ENCODE assay signal across 12 cellular contexts in the genomic region with DNA sequence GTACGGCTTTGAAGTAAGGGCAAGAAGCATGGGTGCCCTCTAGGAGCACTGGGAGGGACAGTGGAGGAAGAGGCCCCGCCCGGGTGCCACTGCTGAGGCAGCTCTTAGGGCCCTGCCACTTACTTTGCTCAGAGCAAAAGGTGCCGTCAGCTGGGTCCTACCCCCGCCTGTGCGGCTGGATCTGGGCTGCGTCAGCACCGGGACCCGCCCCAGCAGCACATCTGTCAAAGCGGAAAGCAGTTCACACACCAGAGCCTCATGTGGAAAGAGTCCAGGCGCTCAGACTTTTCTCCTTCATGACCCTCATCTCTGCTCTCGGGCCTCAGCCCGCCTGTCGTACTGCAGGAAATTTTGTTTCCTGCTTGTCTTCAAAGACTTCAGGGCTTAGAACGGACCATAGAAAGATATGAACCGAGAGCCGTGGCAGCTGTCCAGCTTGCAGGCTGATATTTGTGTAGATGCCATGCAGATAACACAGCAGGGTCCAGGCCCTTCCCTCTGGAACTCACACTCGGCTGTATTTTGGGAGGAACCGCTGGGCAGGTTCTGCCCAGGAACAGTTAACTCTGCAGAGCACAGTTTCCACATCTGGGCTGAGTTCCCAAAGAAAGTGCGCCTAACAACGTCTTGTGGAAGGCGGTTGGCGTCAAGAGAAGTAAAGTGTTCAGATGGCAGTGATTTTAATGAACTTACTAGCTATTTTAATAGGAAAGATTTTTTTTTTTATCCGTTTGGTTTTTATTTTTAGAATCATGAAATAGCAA. TPM values are rescaled to one million over a fixed set of nuclear protein-coding genes. Genes with fewer than 3 reads are reported as not detected.
A peak's percentile ranks its signal among the peaks of the same experiment; 100 is the strongest.
DNase-seq lines count a peak whose midpoint lies in the region; ATAC-seq, FAIRE-seq and TF ChIP-seq lines count a peak whose summit lies in the region.
"Had no signal": no experiment of that assay in that cellular context is flagged by ENCODE, and none has a peak within 500 bp of the region (broad histone marks: within the 10 kb centered on the region; RNA-seq: fewer than 3 reads in every experiment).

No MANE protein-coding gene starts in this region.

- H2BK5ac ChIP-seq in mesenchymal stem cell (ENCODE audit: low read depth, low read length, poor library complexity, severe bottlenecking): peak overlapping the region; percentile 67

- H3K27ac ChIP-seq in mesenchymal stem cell (ENCODE audit: low read length, poor library complexity, severe bottlenecking): peak overlapping the region; percentile 98
- peak overlapping the region; percentile 48 to 79 for H3K27ac ChIP-seq in testis
- no peak overlapping the region for H3K27ac ChIP-seq in CD8-positive, alpha-beta T cell (ENCODE audit: low read depth, low read length)

- H3K4me3 ChIP-seq in fibroblast of pulmonary artery (replicated peaks; ENCODE audit: low read depth, low read length) (no peak overlapping the region), mesenchymal stem cell (ENCODE audit: insufficient read depth in 1 of 2, low read depth in 1 of 2, low read length in 2 of 2) (no peak overlapping the region), testis (no peak overlapping the region)
- no peak overlapping the region for H3K4me3 ChIP-seq in CD8-positive, alpha-beta T cell (ENCODE audit: low read depth, low read length)

- no peaks in the 10 kb centered on the region for H3K9me3 Mint-ChIP-seq in CD8-positive, alpha-beta T cell

- intact Hi-C loops in testis (cut with DNase I; ENCODE audit: low total_unique reads): loop anchor here (5.0 kb wide), 1 partner anchor 439 kb away; no protein-coding TSS in a partner anchor
- intact Hi-C loops in CD8-positive, alpha-beta T cell (cut with DNase I, micrococcal nuclease): loop anchor here in 1 of 2 experiments (5.0 kb wide), 1 partner anchor 254 kb away; a partner anchor contains a TSS

- H3K4me2 ChIP-seq in mesenchymal stem cell (ENCODE audit: low read length, poor library complexity, severe bottlenecking): peak overlapping the region; percentile 73

- no peak for ATAC-seq in CD8-positive, alpha-beta T cell

- no peak for TF ChIP-seq CTCF in fibroblast of pulmonary artery (IDR thresholded peaks at IDR 0.05; ENCODE audit: low read length, missing control alignments)
- TF ChIP-seq CTCF in testis (IDR thresholded peaks at IDR 0.05): no peak
- no peak for TF ChIP-seq CTCF in CD8-positive, alpha-beta T cell (IDR thresholded peaks at IDR 0.05)

- H3K4me3 Mint-ChIP-seq in CD8-positive, alpha-beta T cell: no peak overlapping the region

- DNase-seq in RCC 7860 (ENCODE audit: low spot score) (peak; percentile 68), fibroblast of pulmonary artery (ENCODE audit: low read depth) (peak; percentile 60), mesenchymal stem cell (peak; percentile 59), testis (peak; percentile 76), NCI-H1930 (lab: John Stamatoyannopoulos, UW) (no peak), NCI-H2081 treated with DMSO at 0.1 percent for 48 hours (lab: John Stamatoyannopoulos, UW) (no peak)
- no peak for DNase-seq in activated CD4-positive, alpha-beta T cell treated with anti-CD3 and anti-CD28 coated beads for 48 hours
- DNase-seq in CD8-positive, alpha-beta T cell: no peak
- DNase-seq: NCI-H774; stimulated activated CD8-positive, alpha-beta memory T cell treated with anti-CD3 and anti-CD28 coated beads, Interleukin-4, amount 100 ng/mL, for 48 hours; T-helper 2 cell had no signal

- peak overlapping the region; percentile 51 for H4K8ac ChIP-seq in mesenchymal stem cell (ENCODE audit: low read length)

- peaks cover 63% of the 10 kb centered on the region for H3K4me1 ChIP-seq in mesenchymal stem cell (ENCODE audit: control insufficient read depth, insufficient read depth, low read depth, low read length)
- peaks cover 26% of the 10 kb centered on the region for H3K4me1 ChIP-seq in testis
- no peaks in the 10 kb centered on the region for H3K4me1 ChIP-seq in CD8-positive, alpha-beta T cell (ENCODE audit: insufficient read depth, low read length)

- peaks cover 38% of the 10 kb centered on the region for H3K36me3 Mint-ChIP-seq in CD8-positive, alpha-beta T cell

- H3K27ac Mint-ChIP-seq in CD8-positive, alpha-beta T cell: no peak overlapping the region

- no peaks in the 10 kb centered on the region for H3K27me3 ChIP-seq in mesenchymal stem cell (ENCODE audit: control insufficient read depth in 1 of 2, insufficient read depth in 1 of 2, low read length in 2 of 2)
- no peaks in the 10 kb centered on the region for H3K27me3 ChIP-seq in testis
- H3K27me3 ChIP-seq in CD8-positive, alpha-beta T cell (ENCODE audit: insufficient read depth, low read length): no peaks in the 10 kb centered on the region

- H3K79me1 ChIP-seq in mesenchymal stem cell (replicated peaks; ENCODE audit: low read length, poor library complexity, severe bottlenecking): peaks cover 23% of the 10 kb centered on the region

- no peaks in the 10 kb centered on the region for H3K27me3 Mint-ChIP-seq in CD8-positive, alpha-beta T cell (ENCODE audit: low read depth)

- WGBS in mesenchymal stem cell: 46% methylated on average over 24 of the region's 24 CpGs
- WGBS in testis, 2 donors: 22 to 49% methylated on average over 14 to 24 of the region's 24 CpGs

- peak overlapping the region; percentile 68 for H2AK5ac ChIP-seq in mesenchymal stem cell (ENCODE audit: low read length, severe bottlenecking)

- no peaks in the 10 kb centered on the region for H3K4me1 Mint-ChIP-seq in CD8-positive, alpha-beta T cell (ENCODE audit: low read depth)

- no peak for FAIRE-seq in RCC 7860 (lab: Jason Lieb, UNC)
- FAIRE-seq: H54 had no signal

- no peak overlapping the region for H2BK120ac ChIP-seq in mesenchymal stem cell (ENCODE audit: low read depth, low read length)

- H3K9ac ChIP-seq in mesenchymal stem cell (ENCODE audit: low read length): peak overlapping the region; percentile 37

- no peak overlapping the region for H3K4ac ChIP-seq in mesenchymal stem cell (ENCODE audit: low read depth in 1 of 2, low read length in 2 of 2)

- POLR2A ChIA-PET in CD8-positive, alpha-beta T cell (lab: Charles Lee): no interaction called here

- peaks cover 29 to 53% of the 10 kb centered on the region in 2 experiments for H3K36me3 ChIP-seq in mesenchymal stem cell (ENCODE audit: control insufficient read depth in 1 of 2, insufficient read depth in 2 of 2, low read depth in 1 of 2, low read length in 2 of 2)
- no peaks in the 10 kb centered on the region for H3K36me3 ChIP-seq in testis (ENCODE audit: low read depth, missing control alignments)
- no peaks in the 10 kb centered on the region for H3K36me3 ChIP-seq in CD8-positive, alpha-beta T cell (ENCODE audit: insufficient read depth, low read length)

- no peak for TF ChIP-seq POLR2A in testis (IDR thresholded peaks at IDR 0.05)

- peak overlapping the region in 1 of 2 experiments; percentile 7 for H3K14ac ChIP-seq in mesenchymal stem cell (ENCODE audit: low read length in 2 of 2)

- CTCF ChIA-PET in CD8-positive, alpha-beta T cell (lab: Charles Lee): interaction anchor here (1.2 to 8.1 kb wide), 3 partner anchors 440 to 450 kb away, joined by 3 to 60 read pairs (median 53); no protein-coding TSS in a partner anchor

- peak overlapping the region; percentile 7 for H2AFZ ChIP-seq in mesenchymal stem cell (ENCODE audit: low read depth, low read length)

- no peak overlapping the region for H3K23ac ChIP-seq in mesenchymal stem cell (ENCODE audit: low read length in 2 of 2)

- no peak overlapping the region for H2BK15ac ChIP-seq in mesenchymal stem cell (ENCODE audit: low read depth, poor library complexity, severe bottlenecking)

- no peak overlapping the region for H4K91ac ChIP-seq in mesenchymal stem cell (ENCODE audit: low read length)

- H3K9me3 ChIP-seq in mesenchymal stem cell (ENCODE audit: control insufficient read depth, low read length) (no peaks in the 10 kb centered on the region), testis (no peaks in the 10 kb centered on the region)
- H3K9me3 ChIP-seq in CD8-positive, alpha-beta T cell (ENCODE audit: low read length): no peaks in the 10 kb centered on the region

- no peak overlapping the region for H2BK12ac ChIP-seq in mesenchymal stem cell (ENCODE audit: low read length in 2 of 2)

- no peak overlapping the region for H3K18ac ChIP-seq in mesenchymal stem cell (ENCODE audit: low read depth in 1 of 2, low read length in 2 of 2)

RNA-seq across cellular contexts. Expression of a gene that starts 44.3 kb away (rescaled TPM):
- polyA plus RNA-seq in mesenchymal stem cell (2013, experiment 1 of 2): 5.7 TPM
- 5.0 TPM for polyA plus RNA-seq in mesenchymal stem cell (2013, experiment 2 of 2)
- 10 to 100 TPM; 31.3 to 35.7 TPM for total RNA-seq in testis
- 27.8 TPM for polyA plus RNA-seq in testis (ENCODE audit: insufficient read depth, low read depth, low replicate concordance)
- total RNA-seq in CD8-positive, alpha-beta T cell: 10 to 100 TPM; 16.6 to 20.2 TPM

RNA-seq across cellular contexts. Expression of a gene that starts 44.9 kb away (rescaled TPM):
- polyA plus RNA-seq in mesenchymal stem cell (2013, experiment 1 of 2): 20.2 TPM
- polyA plus RNA-seq in mesenchymal stem cell (2013, experiment 2 of 2): 15.3 TPM
- 10 to 100 TPM; 52.6 to 67.0 TPM for total RNA-seq in testis
- 21.1 TPM for polyA plus RNA-seq in testis (ENCODE audit: insufficient read depth, low read depth, low replicate concordance)
- 1 to 10 TPM; 4.3 to 4.9 TPM for total RNA-seq in CD8-positive, alpha-beta T cell

Comparison
In these comparisons a context has a peak if more than half of its experiments do, and no peak if none do; other contexts are left out.
1. DNase-seq: peak in RCC 7860 (single experiment), fibroblast of pulmonary artery (single experiment), mesenchymal stem cell (single experiment) and testis (single experiment); none in activated CD4-positive, alpha-beta T cell treated with anti-CD3 and anti-CD28 coated beads for 48 hours (single experiment), CD8-positive, alpha-beta T cell (0 of 7), NCI-H1930 (0 of 2) and NCI-H2081 treated with DMSO at 0.1 percent for 48 hours (single experiment).
2. RNA of a gene that starts 44.9 kb away (total RNA-seq): 52.6 to 67.0 TPM in testis; 4.3 to 4.9 TPM in CD8-positive, alpha-beta T cell; every median in the first group is over 4 times any median in the second.